Comparison of ENCODE assay signal across 8 cellular contexts in the genomic region with DNA sequence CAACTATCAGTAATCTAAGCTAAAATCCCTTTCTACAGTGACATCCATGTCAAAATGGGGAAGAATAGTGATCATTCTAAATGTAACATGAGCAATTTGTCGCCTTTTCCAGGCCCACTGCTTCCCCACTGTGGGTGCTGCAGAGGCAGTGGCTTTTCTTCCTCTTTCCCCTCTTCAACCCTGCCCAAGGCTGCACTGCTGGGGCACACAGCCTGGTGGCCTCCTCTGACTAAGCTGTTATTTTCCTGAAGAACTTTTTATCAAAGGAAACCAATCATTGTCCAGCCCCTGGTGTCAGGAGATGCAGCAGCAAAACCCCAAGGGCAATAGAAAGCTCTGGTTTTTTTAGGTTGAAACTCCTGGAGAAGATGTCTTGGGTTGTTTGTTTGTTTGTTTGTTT.
DNase-seq lines count a peak whose midpoint lies in the region; ATAC-seq and TF ChIP-seq lines count a peak whose summit lies in the region.

No MANE protein-coding gene starts in this region.

- no peaks in the 10 kb centered on the region for H3K79me2 ChIP-seq in hepatocyte

- H3K4me3 ChIP-seq in AG04450 (ENCODE audit: low read depth, low read length) (no peak overlapping the region), hepatocyte (no peak overlapping the region)

- H4K20me1 ChIP-seq in hepatocyte (ENCODE audit: insufficient read depth, poor library complexity, severe bottlenecking) = no peaks in the 10 kb centered on the region

- WGBS in hepatocyte (ENCODE audit: low lambda C conversion rate, missing lambda C conversion rate) = 86% methylated on average over 1 of the region's 1 CpG

- DNase-seq in AG04450 (ENCODE audit: low read depth, low spot score) (no peak), SKM-1 treated with dmso at 0.1 percent for 144 hours (lab: John Stamatoyannopoulos, UW; ENCODE audit: unreplicated experiment) (peak; percentile 38), left ventricle myocardium superior (peak; percentile 45), hepatocyte (ENCODE audit: low spot score) (no peak), NCI-H1092 (lab: John Stamatoyannopoulos, UW) (no peak)
- no peak for DNase-seq in stimulated activated naive CD4-positive, alpha-beta T cell treated with Interleukin-2 at 50 U/mL for 16 hours (lab: John Stamatoyannopoulos, UW)

- peak; percentile 40 for ATAC-seq in GM21367 (IDR thresholded peaks at IDR 0.05; ENCODE audit: unreplicated experiment)
- peak; percentile 61 for ATAC-seq in left ventricle myocardium superior
- no peak for ATAC-seq in GM18511 (IDR thresholded peaks at IDR 0.05; ENCODE audit: unreplicated experiment)

- CTCF ChIA-PET in AG04450 (lab: Charles Lee) = interaction anchor here (0.7 to 0.8 kb wide), 3 partner anchors 208 to 301 kb away, joined by 3 to 4 read pairs (median 3); no protein-coding TSS in a partner anchor

- H3K27ac ChIP-seq in AG04450 (ENCODE audit: low read depth, low read length) (no peak overlapping the region), hepatocyte (no peak overlapping the region)

- TF ChIP-seq CTCF in AG04450 (IDR thresholded peaks at IDR 0.05; ENCODE audit: low read depth, low read length) (0 out of 2 replicates have a peak, but pooled peaks have one; percentile 3), hepatocyte (IDR thresholded peaks at IDR 0.05; ENCODE audit: poor library complexity) (no peak)

- H3K36me3 ChIP-seq in hepatocyte (replicated peaks; ENCODE audit: insufficient read depth, low read depth) = no peaks in the 10 kb centered on the region

- intact Hi-C loops in left ventricle myocardium superior (cut with micrococcal nuclease) = no loop called here

- POLR2A ChIA-PET in AG04450 (lab: Yijun Ruan, JAX) = no interaction called here

- H3K9me2 ChIP-seq in hepatocyte (replicated peaks; ENCODE audit: insufficient read depth) = no peaks in the 10 kb centered on the region

- no peaks in the 10 kb centered on the region for H3K9me3 ChIP-seq in AG04450 (ENCODE audit: control insufficient read depth, insufficient read depth, low read length)
- no peaks in the 10 kb centered on the region for H3K9me3 ChIP-seq in hepatocyte (ENCODE audit: low read depth)

- H3K27me3 ChIP-seq in AG04450 (ENCODE audit: control insufficient read depth, insufficient read depth, low read length) (no peaks in the 10 kb centered on the region), hepatocyte (peaks cover 16% of the 10 kb centered on the region)

- H3K4me1 ChIP-seq in hepatocyte (ENCODE audit: insufficient read depth) = peaks cover 10% of the 10 kb centered on the region

- no peak overlapping the region for H3K4me2 ChIP-seq in hepatocyte

- H2AFZ ChIP-seq in hepatocyte = no peak overlapping the region

Comparison
In these comparisons a context has a peak if more than half of its experiments do, and no peak if none do; other contexts are left out.
1. DNase-seq: peak in SKM-1 treated with dmso at 0.1 percent for 144 hours (single experiment) and left ventricle myocardium superior (single experiment); none in AG04450 (single experiment), hepatocyte (single experiment), stimulated activated naive CD4-positive, alpha-beta T cell treated with Interleukin-2 at 50 U/mL for 16 hours (single experiment) and NCI-H1092 (single experiment).